17 cellular contexts compared by ENCODE assay signal in the genomic region with DNA sequence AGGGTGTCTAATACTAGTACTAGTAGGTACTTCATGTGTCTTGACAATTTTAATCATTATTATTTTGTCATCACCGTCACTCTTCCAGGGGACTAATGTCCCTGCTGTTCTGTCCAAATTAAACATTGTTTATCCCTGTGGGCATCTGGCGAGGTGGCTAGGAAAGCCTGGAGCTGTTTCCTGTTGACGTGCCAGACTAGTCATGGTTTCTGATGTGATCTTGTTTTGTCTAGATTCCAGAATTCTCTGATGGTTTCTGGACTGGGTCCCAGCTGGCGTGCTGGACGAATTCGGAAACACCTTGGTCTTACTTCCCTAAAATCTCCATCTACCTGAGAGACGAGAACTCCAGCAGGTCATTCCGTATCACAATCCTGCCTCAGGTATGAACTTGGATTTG.
DNase-seq lines count a peak whose midpoint lies in the region; ATAC-seq and TF ChIP-seq lines count a peak whose summit lies in the region.
"Had no signal": no experiment of that assay in that cellular context is flagged by ENCODE, and none has a peak within 500 bp of the region (broad histone marks: within the 10 kb centered on the region; RNA-seq: fewer than 3 reads in every experiment).

No MANE protein-coding gene starts in this region.

- H3K36me3 Mint-ChIP-seq in MCF 10A (ENCODE audit: insufficient read depth, unreplicated experiment) = peaks cover 62% of the 10 kb centered on the region
- no peaks in the 10 kb centered on the region for H3K36me3 Mint-ChIP-seq in T-cell

- peaks cover 0 to 10% (median 5%) of the 10 kb centered on the region in 4 donors for H3K9me3 ChIP-seq in stomach
- H3K9me3 ChIP-seq: HAP-1 had no signal

- no peak overlapping the region for H3K4me3 Mint-ChIP-seq in MCF 10A (ENCODE audit: unreplicated experiment)
- no peak overlapping the region for H3K4me3 Mint-ChIP-seq in T-cell

- no peaks in the 10 kb centered on the region for H3K27me3 ChIP-seq in stomach
- H3K27me3 ChIP-seq: BLaER1 treated with 17β-estradiol and CSF1 and Interleukin-3, amounts not matched to agents 10 nM and 100 nM; spleen had no signal

- intact Hi-C loops in MCF 10A (cut with micrococcal nuclease) = no loop called here
- intact Hi-C loops in stomach (cut with DNase I; ENCODE audit: low total_unique reads) = no loop called here

- H3K4me1 Mint-ChIP-seq in MCF 10A (ENCODE audit: insufficient read depth, unreplicated experiment) (peaks cover 13% of the 10 kb centered on the region), T-cell (no peaks in the 10 kb centered on the region)

- H3K27ac ChIP-seq in stomach = peak overlapping the region in 3 of 5 donors; percentile 28 to 77 (median 72)
- H3K27ac ChIP-seq: BLaER1 treated with 17β-estradiol and CSF1 and Interleukin-3, amounts not matched to agents 10 nM and 100 nM; spleen had no signal

- CTCF ChIA-PET in MCF 10A (lab: Yijun Ruan, JAX) = no interaction called here
- CTCF ChIA-PET in T-cell (lab: Charles Lee) = no interaction called here

- no peaks in the 10 kb centered on the region for H3K9me3 Mint-ChIP-seq in MCF 10A (ENCODE audit: unreplicated experiment)
- H3K9me3 Mint-ChIP-seq in T-cell = peaks cover 4 to 12% (median 12%) of the 10 kb centered on the region in 3 donors

- no TSS peak for BruUV-seq in MCF 10A (replicated peaks; lab: Mats Ljungman, UMichigan)

- ATAC-seq in HG02763 (IDR thresholded peaks at IDR 0.05; ENCODE audit: unreplicated experiment) (no peak), T-cell (replicated peaks in 1 of 4) (no peak)
- ATAC-seq: activated naive CD4-positive, alpha-beta T cell treated with anti-CD3 and anti-CD28 coated beads, Interleukin-2, amount 50 U/mL, for 72 hours had no signal

- H3K27ac Mint-ChIP-seq in MCF 10A (ENCODE audit: low read depth, unreplicated experiment) (no peak overlapping the region), T-cell (no peak overlapping the region)

- DNase-seq in NCI-H2029 treated with DMSO at 0.1 percent for 48 hours (lab: John Stamatoyannopoulos, UW) = peak; percentile 38
- DNase-seq in MCF 10A (ENCODE audit: unreplicated experiment) = peak; percentile 26
- peak; percentile 30 for DNase-seq in fibroblast of villous mesenchyme (ENCODE audit: low read depth)
- peak; percentile 63 for DNase-seq in stomach
- no peak for DNase-seq in HT-29 (ENCODE audit: low spot score)
- DNase-seq in DMS79 (lab: John Stamatoyannopoulos, UW) = no peak
- DNase-seq in T-cell = no peak
- DNase-seq: DND-41, mesenchymal stem cell, NCI-H1105 treated with DMSO at 0.1 percent for 48 hours, NCI-H510A treated with DMSO at 0.1 percent for 48 hours, spleen, T-helper 1 cell had no signal

- H3K4me3 ChIP-seq in fibroblast of villous mesenchyme (ENCODE audit: low read depth, low read length) (no peak overlapping the region), stomach (no peak overlapping the region)
- H3K4me3 ChIP-seq: BLaER1 treated with 17β-estradiol and CSF1 and Interleukin-3, amounts not matched to agents 10 nM and 100 nM; HAP-1; spleen had no signal

- TF ChIP-seq EP300 in stomach (IDR thresholded peaks at IDR 0.05) = no peak

- peaks cover 0 to 19% (median 17%) of the 10 kb centered on the region in 4 donors for H3K4me1 ChIP-seq in stomach
- H3K4me1 ChIP-seq: BLaER1 treated with 17β-estradiol and CSF1 and Interleukin-3, amounts not matched to agents 10 nM and 100 nM; HAP-1; spleen had no signal

- POLR2A ChIA-PET in MCF 10A (lab: Yijun Ruan, JAX) = no interaction called here
- POLR2A ChIA-PET in T-cell (lab: Charles Lee) = interaction anchor here in 1 of 2 donors (0.6 kb wide), 1 partner anchor 9 kb away, joined by 6 read pairs; no protein-coding TSS in a partner anchor

- H3K27me3 Mint-ChIP-seq in MCF 10A (ENCODE audit: insufficient read depth, unreplicated experiment) (no peaks in the 10 kb centered on the region), T-cell (peaks cover 31 to 41% of the 10 kb centered on the region in 2 donors)

- WGBS in stomach, 5 donors = 46 to 59% (median 55%) methylated on average over 8 of the region's 8 CpGs

- H3K36me3 ChIP-seq in stomach = peaks cover 19 to 94% (median 92%) of the 10 kb centered on the region in 4 donors
- H3K36me3 ChIP-seq: BLaER1 treated with 17β-estradiol and CSF1 and Interleukin-3, amounts not matched to agents 10 nM and 100 nM; HAP-1 had no signal

- no peak for TF ChIP-seq CTCF in MCF 10A (IDR thresholded peaks at IDR 0.05; ENCODE audit: unreplicated experiment)
- TF ChIP-seq CTCF in fibroblast of villous mesenchyme (IDR thresholded peaks at IDR 0.05; ENCODE audit: insufficient read depth, low read depth, low read length) = no peak
- no peak for TF ChIP-seq CTCF in stomach (IDR thresholded peaks at IDR 0.05)

- TF ChIP-seq POLR2A in stomach (IDR thresholded peaks at IDR 0.05) = no peak

Comparison
In these comparisons a context has a peak if more than half of its experiments do, and no peak if none do; other contexts are left out.
1. DNase-seq: peak in NCI-H2029 treated with DMSO at 0.1 percent for 48 hours (single experiment), MCF 10A (single experiment), fibroblast of villous mesenchyme (single experiment) and stomach (single experiment); none in HT-29 (single experiment), DMS79 (single experiment) and T-cell (0 of 34).